Comparison of ENCODE assay signal across 8 cellular contexts in the genomic region with DNA sequence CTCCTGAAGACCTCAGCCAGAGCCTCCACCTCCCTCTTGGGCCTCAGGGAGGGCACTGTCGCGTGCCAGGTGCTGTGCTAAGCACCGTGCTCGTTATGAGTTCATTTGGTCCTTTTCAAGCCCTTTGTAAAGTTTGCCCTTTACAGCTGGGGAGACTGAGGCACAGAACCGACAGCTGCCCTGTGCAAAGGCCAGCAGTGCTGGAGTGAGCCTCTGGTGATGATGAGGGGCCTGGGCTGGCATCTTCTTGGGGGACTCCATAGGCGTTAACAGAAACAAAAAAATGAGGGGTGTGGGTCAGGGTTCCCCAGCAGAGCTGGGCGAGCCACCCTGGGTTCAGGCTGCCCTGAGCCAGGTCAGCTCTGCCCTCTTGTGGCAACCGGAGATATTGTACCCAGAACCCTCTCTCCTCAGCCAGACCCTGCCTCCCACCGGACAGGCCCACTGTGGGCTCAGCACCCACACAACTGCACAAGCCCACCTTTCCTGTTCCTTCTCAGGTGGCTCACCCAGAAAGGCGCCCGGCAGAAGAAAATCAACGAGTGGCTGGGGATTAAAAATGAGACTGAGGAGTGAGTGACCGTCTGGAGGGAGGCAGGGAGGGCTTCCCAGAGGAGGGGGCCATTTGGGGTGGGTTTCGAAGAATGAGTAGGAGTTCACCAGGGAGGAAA. TPM values are rescaled to one million over a fixed set of nuclear protein-coding genes. Genes with fewer than 3 reads are reported as not detected.
DNase-seq lines count a peak whose midpoint lies in the region; ATAC-seq and TF ChIP-seq lines count a peak whose summit lies in the region.

No MANE protein-coding gene starts in this region.

- TF ChIP-seq POLR2A in adrenal gland (IDR thresholded peaks at IDR 0.05) = no peak

- H3K4me3 Mint-ChIP-seq in CD4-positive, CD25-positive, alpha-beta regulatory T cell = peak overlapping the region in 2 of 4 donors; percentile 32 to 61

- intact Hi-C loops in adrenal gland (cut with DNase I) = loop anchor here in 1 of 2 donors (5.0 kb wide), 1 partner anchor 56 kb away; no protein-coding TSS in a partner anchor

- DNase-seq in CD4-positive, CD25-positive, alpha-beta regulatory T cell = peak; percentile 42 to 64 (median 52)
- DNase-seq in HCEC 1CT (peak; percentile 28), SKM-1 (lab: John Stamatoyannopoulos, UW; ENCODE audit: unreplicated experiment) (peak; percentile 27), adrenal gland (peak in 5 of 7 donors; percentile 45 to 65 (median 52)), iPS-NIHi11 (ENCODE audit: low spot score) (peak; percentile 94)
- peak; percentile 31 for DNase-seq in stimulated activated CD8-positive, alpha-beta memory T cell treated with anti-CD3 and anti-CD28 coated beads, Interleukin-12 subunit alpha, Interleukin-12 subunit beta, amount 100 ng/mL, for 4 hours (ENCODE audit: low read depth)

- no peak overlapping the region for H3K27ac ChIP-seq in CD4-positive, CD25-positive, alpha-beta regulatory T cell (ENCODE audit: insufficient read depth, low read length, poor library complexity, severe bottlenecking)
- no peak overlapping the region for H3K27ac ChIP-seq in adrenal gland

- peak overlapping the region in 1 of 3 donors; percentile 47 for H3K27ac Mint-ChIP-seq in CD4-positive, CD25-positive, alpha-beta regulatory T cell

- peaks cover 0 to 8% (median 5%) of the 10 kb centered on the region in 4 donors for H3K4me1 Mint-ChIP-seq in CD4-positive, CD25-positive, alpha-beta regulatory T cell

- H3K27me3 ChIP-seq in CD4-positive, CD25-positive, alpha-beta regulatory T cell (ENCODE audit: control insufficient read depth, insufficient read depth, low read length) = no peaks in the 10 kb centered on the region
- H3K27me3 ChIP-seq in adrenal gland = no peaks in the 10 kb centered on the region

- 64 to 71% (median 66%) methylated on average over 11 to 14 of the region's 14 CpGs for WGBS in adrenal gland, 4 donors

- H3K9me3 Mint-ChIP-seq in CD4-positive, CD25-positive, alpha-beta regulatory T cell = peaks cover 0 to 2% (median 0%) of the 10 kb centered on the region in 7 donors

- H3K9me3 ChIP-seq in CD4-positive, CD25-positive, alpha-beta regulatory T cell (ENCODE audit: control insufficient read depth in 2 of 2, low read length in 2 of 2) = no peaks in the 10 kb centered on the region
- no peaks in the 10 kb centered on the region for H3K9me3 ChIP-seq in adrenal gland (replicated peaks in 1 of 3)

- peak; percentile 60 to 78 (median 74) for TF ChIP-seq CTCF in adrenal gland (IDR thresholded peaks at IDR 0.05)

- no peaks in the 10 kb centered on the region for H3K4me1 ChIP-seq in CD4-positive, CD25-positive, alpha-beta regulatory T cell (ENCODE audit: control insufficient read depth, insufficient read depth, low read length, poor library complexity, severe bottlenecking)
- peaks cover 18% of the 10 kb centered on the region in 2 donors for H3K4me1 ChIP-seq in adrenal gland (replicated peaks in 1 of 2)

- no peaks in the 10 kb centered on the region for H3K27me3 Mint-ChIP-seq in CD4-positive, CD25-positive, alpha-beta regulatory T cell

- no peak overlapping the region for H3K4me3 ChIP-seq in CD4-positive, CD25-positive, alpha-beta regulatory T cell (ENCODE audit: low read depth, low read length)
- H3K4me3 ChIP-seq in adrenal gland = no peak overlapping the region

- peaks cover 8% of the 10 kb centered on the region for H3K36me3 ChIP-seq in CD4-positive, CD25-positive, alpha-beta regulatory T cell (ENCODE audit: control insufficient read depth, insufficient read depth, low read length)
- peaks cover 0 to 68% of the 10 kb centered on the region in 2 donors for H3K36me3 ChIP-seq in adrenal gland (replicated peaks in 1 of 2)

- peaks cover 12% of the 10 kb centered on the region for H3K36me3 Mint-ChIP-seq in CD4-positive, CD25-positive, alpha-beta regulatory T cell

- peak; percentile 61 to 79 for ATAC-seq in CD4-positive, CD25-positive, alpha-beta regulatory T cell (ENCODE audit: low read depth in 2 of 2)
- ATAC-seq in HG03565 (IDR thresholded peaks at IDR 0.05; ENCODE audit: unreplicated experiment) (no peak), HG03045 (IDR thresholded peaks at IDR 0.05; ENCODE audit: unreplicated experiment) (no peak)

RNA-seq across cellular contexts. Expression of gene IFI30, which starts 5.5 kb away (rescaled TPM):
- total RNA-seq in CD4-positive, CD25-positive, alpha-beta regulatory T cell = 2.3 TPM
- polyA plus RNA-seq in CD4-positive, CD25-positive, alpha-beta regulatory T cell = 10 to 100 TPM in 2 of 4 donors, 1 to 10 TPM in 2; 7.1 to 17.8 (median 9.7) TPM
- total RNA-seq in adrenal gland = 100 to 1,000 TPM; 103 to 372 (median 185) TPM
- 100 to 1,000 TPM in 2 of 3 donors, 10 to 100 TPM in 1; 99.2 to 268 (median 158) TPM for polyA plus RNA-seq in adrenal gland

RNA-seq across cellular contexts. Expression of gene PIK3R2, which starts 15.1 kb away (rescaled TPM):
- total RNA-seq in CD4-positive, CD25-positive, alpha-beta regulatory T cell = 9.4 TPM
- polyA plus RNA-seq in CD4-positive, CD25-positive, alpha-beta regulatory T cell = 1 to 10 TPM in 2 of 4 donors, under 1 TPM in 2; 0.42 to 3.6 (median 2.0) TPM
- total RNA-seq in adrenal gland = 100 to 1,000 TPM in 3 of 8 donors, 10 to 100 TPM in 5; 32.9 to 124 (median 80.4) TPM
- polyA plus RNA-seq in adrenal gland = 10 to 100 TPM in 2 of 3 donors, 1 to 10 TPM in 1; 6.7 to 21.0 (median 10.8) TPM

RNA-seq across cellular contexts. Expression of gene MPV17L2, which starts 24.9 kb away (rescaled TPM):
- total RNA-seq in CD4-positive, CD25-positive, alpha-beta regulatory T cell = 5.5 TPM
- polyA plus RNA-seq in CD4-positive, CD25-positive, alpha-beta regulatory T cell = 10 to 100 TPM; 11.3 to 20.8 (median 13.9) TPM
- 10 to 100 TPM; 10.3 to 47.4 (median 24.0) TPM for total RNA-seq in adrenal gland
- 10 to 100 TPM; 21.1 to 41.4 (median 40.8) TPM for polyA plus RNA-seq in adrenal gland

RNA-seq across cellular contexts. Expression of gene RAB3A, which starts 35.7 kb away (rescaled TPM):
- 5.1 TPM for total RNA-seq in CD4-positive, CD25-positive, alpha-beta regulatory T cell
- polyA plus RNA-seq in CD4-positive, CD25-positive, alpha-beta regulatory T cell = 1 to 10 TPM in 2 of 4 donors, under 1 TPM in 2; 0.87 to 1.6 (median 1.2) TPM
- total RNA-seq in adrenal gland = 10 to 100 TPM in 3 of 8 donors, 1 to 10 TPM in 5; 2.3 to 32.3 (median 6.9) TPM
- 10 to 100 TPM in 1 of 3 donors, 1 to 10 TPM in 2; 4.0 to 16.6 (median 5.8) TPM for polyA plus RNA-seq in adrenal gland

RNA-seq across cellular contexts. Expression of gene PDE4C, which starts 58.1 kb away (rescaled TPM):
- total RNA-seq in CD4-positive, CD25-positive, alpha-beta regulatory T cell = not detected
- polyA plus RNA-seq in CD4-positive, CD25-positive, alpha-beta regulatory T cell = not detected
- 1 to 10 TPM in 2 of 8 donors, under 1 TPM in 6; 0.11 to 1.7 (median 0.42) TPM for total RNA-seq in adrenal gland
- polyA plus RNA-seq in adrenal gland = 1 to 10 TPM in 1 of 3 donors, under 1 TPM in 1, not detected in 1; 0.77 to 2.4 TPM

Comparison
In these comparisons a context has a peak if more than half of its experiments do, and no peak if none do; other contexts are left out.
1. ATAC-seq: peak in CD4-positive, CD25-positive, alpha-beta regulatory T cell (2 of 2); none in HG03565 (single experiment) and HG03045 (single experiment).
2. DNase-seq: peak in every context shown above with its lines; median percentile 94 in iPS-NIHi11; 52 in CD4-positive, CD25-positive, alpha-beta regulatory T cell; 52 in adrenal gland; 31 in stimulated activated CD8-positive, alpha-beta memory T cell treated with anti-CD3 and anti-CD28 coated beads, Interleukin-12 subunit alpha, Interleukin-12 subunit beta, amount 100 ng/mL, for 4 hours; 28 in HCEC 1CT; 27 in SKM-1.
3. RNA of gene IFI30, which starts 5.5 kb away (total RNA-seq): 103 to 372 TPM in adrenal gland; 2.3 TPM in CD4-positive, CD25-positive, alpha-beta regulatory T cell (single experiment); every median in the first group is over 10 times any median in the second.